ENCODE assay signal across 9 cellular contexts in the genomic region with DNA sequence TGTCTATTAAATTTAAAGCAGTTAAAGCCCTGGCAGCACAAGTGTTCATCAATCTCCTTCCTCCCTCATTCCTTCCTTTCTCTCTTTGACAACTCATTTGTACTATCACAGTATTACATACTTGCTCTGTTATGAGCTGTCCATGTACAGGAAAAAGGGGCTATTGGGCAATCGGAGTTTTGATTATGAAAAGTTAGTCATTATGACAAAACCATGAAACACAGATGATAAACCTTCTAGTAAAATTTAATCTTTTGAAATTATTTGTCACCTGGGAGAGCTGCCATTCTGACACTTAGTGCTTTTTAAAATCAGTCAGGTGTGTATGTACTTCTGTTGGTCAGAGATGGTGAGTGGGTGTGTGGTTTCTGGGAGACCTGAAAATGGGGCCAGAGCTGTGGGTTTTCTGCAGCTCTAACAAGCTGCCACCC. TPM values are rescaled to one million over a fixed set of nuclear protein-coding genes. Genes with fewer than 3 reads are reported as not detected.
DNase-seq lines count a peak whose midpoint lies in the region; ATAC-seq, FAIRE-seq and TF ChIP-seq lines count a peak whose summit lies in the region.
"Had no signal": no experiment of that assay in that cellular context is flagged by ENCODE, and none has a peak within 500 bp of the region (broad histone marks: within the 10 kb centered on the region; RNA-seq: fewer than 3 reads in every experiment).

No MANE protein-coding gene starts in this region.

- H3K9me3 ChIP-seq in K562 (replicated peaks; ENCODE audit: control insufficient read depth, insufficient read depth, low read depth, low read length): no peaks in the 10 kb centered on the region
- H3K9me3 ChIP-seq in suprapubic skin: no peaks in the 10 kb centered on the region

- no peak for TF ChIP-seq RAD21 in K562 (CRISPR knock-in tag; conservative IDR thresholded peaks at IDR 0.05 in 1 of 2, IDR thresholded peaks at IDR 0.05 in 1 of 2)

- intact Hi-C loops in K562 (cut with micrococcal nuclease): no loop called here

- WGBS in K562 (ENCODE audit: insufficient coverage, low coverage, missing lambda C conversion rate): 65% methylated on average over 1 of the region's 1 CpG
- WGBS in suprapubic skin: 39% methylated on average over 1 of the region's 1 CpG

- FAIRE-seq in K562 (lab: Jason Lieb, UNC): no peak

- no peak overlapping the region for H3K9ac ChIP-seq in K562 (ENCODE audit: insufficient read depth in 1 of 2, low read depth in 2 of 2, low read length in 2 of 2)

- H3K27ac ChIP-seq in K562 (ENCODE audit: extremely low read depth, low read depth, low read length): no peak overlapping the region
- no peak overlapping the region for H3K27ac ChIP-seq in suprapubic skin

- POLR2A ChIA-PET in K562 (lab: Yijun Ruan, JAX): no interaction called here

- TF ChIP-seq POLR2A in K562 (conservative IDR thresholded peaks at IDR 0.05): no peak
- no peak for TF ChIP-seq POLR2A in suprapubic skin (IDR thresholded peaks at IDR 0.05)

- no peak overlapping the region for H3K4me3 ChIP-seq in K562
- H3K4me3 ChIP-seq in suprapubic skin: no peak overlapping the region

- no TSS peak for BruUV-seq in K562 (replicated peaks; lab: Mats Ljungman, UMichigan)

- H3K79me2 ChIP-seq in K562 (ENCODE audit: control insufficient read depth, insufficient read depth, low read length): peaks cover 87% of the 10 kb centered on the region

- TF ChIP-seq CTCF in K562 (IDR thresholded peaks at IDR 0.05 in 2 of 3, conservative IDR thresholded peaks at IDR 0.05 in 1 of 3; ENCODE audit: insufficient read depth in 2 of 3, low read depth in 1 of 3, low read length in 3 of 3): no peak
- TF ChIP-seq CTCF in suprapubic skin (IDR thresholded peaks at IDR 0.05): no peak

- peaks cover 60% of the 10 kb centered on the region for H3K4me1 Mint-ChIP-seq in memory B cell

- H2AFZ ChIP-seq in K562 (ENCODE audit: low read depth, low read length): no peak overlapping the region

- peak overlapping the region; percentile 53 for H3K27ac Mint-ChIP-seq in memory B cell

- no peak overlapping the region for H3K4me3 Mint-ChIP-seq in memory B cell

- no peaks in the 10 kb centered on the region for H3K27me3 ChIP-seq in K562 (ENCODE audit: control insufficient read depth in 2 of 2, insufficient read depth in 2 of 2, low read length in 2 of 2)
- no peaks in the 10 kb centered on the region for H3K27me3 ChIP-seq in suprapubic skin

- CTCF ChIA-PET in K562 (lab: Yijun Ruan, JAX; ENCODE audit: low intra/inter-chr PET ratio): no interaction called here

- peak; percentile 11 for DNase-seq in ACHN
- no peak for DNase-seq in K562 (ENCODE audit: extremely low read depth in 1 of 4, low spot score in 3 of 4)
- no peak for DNase-seq in memory B cell (ENCODE audit: low spot score in 2 of 2)
- no peak for DNase-seq in cortex of kidney (lab: John Stamatoyannopoulos, UW)
- DNase-seq in suprapubic skin (ENCODE audit: low spot score in 2 of 2): no peak
- DNase-seq in NCI-H128 (lab: John Stamatoyannopoulos, UW; ENCODE audit: unreplicated experiment): no peak
- DNase-seq: NCI-H1694 treated with DMSO at 0.1 percent for 48 hours had no signal

- H3K9me1 ChIP-seq in K562 (ENCODE audit: control insufficient read depth, insufficient read depth, low read length): peaks cover 6% of the 10 kb centered on the region

- peaks cover 33% of the 10 kb centered on the region for H4K20me1 ChIP-seq in K562 (replicated peaks; ENCODE audit: control insufficient read depth, insufficient read depth, low read length)

- H3K4me1 ChIP-seq in K562 (replicated peaks in 1 of 2; ENCODE audit: control insufficient read depth in 2 of 2, insufficient read depth in 2 of 2, low read length in 2 of 2) (peaks cover 0 to 8% of the 10 kb centered on the region in 2 experiments; a peak in 3 of 5 replicates), suprapubic skin (peaks cover 33% of the 10 kb centered on the region)

- in situ Hi-C loops in ACHN (cut with HindIII; ENCODE audit: low pct_ligation_motif_present, low pct_unique_long_range_greater_than_20kb, low sequenced_read_pairs): no loop called here
- in situ Hi-C loops in K562 (cut with MboI): no loop called here

- H3K9me3 Mint-ChIP-seq in memory B cell: no peaks in the 10 kb centered on the region

- ATAC-seq in HG03378 (IDR thresholded peaks at IDR 0.05; ENCODE audit: unreplicated experiment) (peak; percentile 73), K562 (no peak), memory B cell (ENCODE audit: low read depth) (peak; percentile 42), HG03175 (IDR thresholded peaks at IDR 0.05; ENCODE audit: unreplicated experiment) (no peak)

- no peaks in the 10 kb centered on the region for H3K27me3 Mint-ChIP-seq in memory B cell

- peaks cover 5% of the 10 kb centered on the region for H3K36me3 Mint-ChIP-seq in memory B cell

- H3K4me2 ChIP-seq in K562 (ENCODE audit: insufficient read depth, low read length): no peak overlapping the region

- TF ChIP-seq EP300 in K562 (IDR thresholded peaks at IDR 0.05; ENCODE audit: low read length): no peak
- TF ChIP-seq EP300 in suprapubic skin (IDR thresholded peaks at IDR 0.05): no peak

- no peaks in the 10 kb centered on the region for H3K36me3 ChIP-seq in K562 (ENCODE audit: control insufficient read depth, insufficient read depth, low read length)
- no peaks in the 10 kb centered on the region for H3K36me3 ChIP-seq in suprapubic skin

TF ChIP-seq in K562, 482 proteins besides CTCF, POLR2A, EP300 and RAD21 (continues in another document):
- TF ChIP-seq, protein P1, sequence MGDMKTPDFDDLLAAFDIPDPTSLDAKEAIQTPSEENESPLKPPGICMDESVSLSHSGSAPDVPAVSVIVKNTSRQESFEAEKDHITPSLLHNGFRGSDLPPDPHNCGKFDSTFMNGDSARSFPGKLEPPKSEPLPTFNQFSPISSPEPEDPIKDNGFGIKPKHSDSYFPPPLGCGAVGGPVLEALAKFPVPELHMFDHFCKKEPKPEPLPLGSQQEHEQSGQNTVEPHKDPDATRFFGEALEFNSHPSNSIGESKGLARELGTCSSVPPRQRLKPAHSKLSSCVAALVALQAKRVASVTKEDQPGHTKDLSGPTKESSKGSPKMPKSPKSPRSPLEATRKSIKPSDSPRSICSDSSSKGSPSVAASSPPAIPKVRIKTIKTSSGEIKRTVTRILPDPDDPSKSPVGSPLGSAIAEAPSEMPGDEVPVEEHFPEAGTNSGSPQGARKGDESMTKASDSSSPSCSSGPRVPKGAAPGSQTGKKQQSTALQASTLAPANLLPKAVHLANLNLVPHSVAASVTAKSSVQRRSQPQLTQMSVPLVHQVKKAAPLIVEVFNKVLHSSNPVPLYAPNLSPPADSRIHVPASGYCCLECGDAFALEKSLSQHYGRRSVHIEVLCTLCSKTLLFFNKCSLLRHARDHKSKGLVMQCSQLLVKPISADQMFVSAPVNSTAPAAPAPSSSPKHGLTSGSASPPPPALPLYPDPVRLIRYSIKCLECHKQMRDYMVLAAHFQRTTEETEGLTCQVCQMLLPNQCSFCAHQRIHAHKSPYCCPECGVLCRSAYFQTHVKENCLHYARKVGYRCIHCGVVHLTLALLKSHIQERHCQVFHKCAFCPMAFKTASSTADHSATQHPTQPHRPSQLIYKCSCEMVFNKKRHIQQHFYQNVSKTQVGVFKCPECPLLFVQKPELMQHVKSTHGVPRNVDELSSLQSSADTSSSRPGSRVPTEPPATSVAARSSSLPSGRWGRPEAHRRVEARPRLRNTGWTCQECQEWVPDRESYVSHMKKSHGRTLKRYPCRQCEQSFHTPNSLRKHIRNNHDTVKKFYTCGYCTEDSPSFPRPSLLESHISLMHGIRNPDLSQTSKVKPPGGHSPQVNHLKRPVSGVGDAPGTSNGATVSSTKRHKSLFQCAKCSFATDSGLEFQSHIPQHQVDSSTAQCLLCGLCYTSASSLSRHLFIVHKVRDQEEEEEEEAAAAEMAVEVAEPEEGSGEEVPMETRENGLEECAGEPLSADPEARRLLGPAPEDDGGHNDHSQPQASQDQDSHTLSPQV (IDR thresholded peaks at IDR 0.05): no peak
- TF ChIP-seq CEBPG (CRISPR knock-in tag; IDR thresholded peaks at IDR 0.05) (no peak), CEBPG (tag; conservative IDR thresholded peaks at IDR 0.05 in 1 of 2, IDR thresholded peaks at IDR 0.05 in 1 of 2) (peak; percentile 70 to 72), BHLHE40 (IDR thresholded peaks at IDR 0.05; ENCODE audit: low read length) (no peak), ELK1 (CRISPR knock-in tag; IDR thresholded peaks at IDR 0.05) (no peak), SMC3 (conservative IDR thresholded peaks at IDR 0.05; ENCODE audit: insufficient read depth, low read depth, low read length) (no peak), CEBPB (tag; IDR thresholded peaks at IDR 0.05) (peak; percentile 60; the same call in 1 of the 2 replicates), ADNP (tag; IDR thresholded peaks at IDR 0.05) (no peak), MIER1 (IDR thresholded peaks at IDR 0.05; ENCODE audit: low read depth) (no peak)

RNA-seq across cellular contexts. Expression of gene MAP4K4, which starts 39.4 kb away (rescaled TPM):
- total RNA-seq in K562 (2011; cell fraction: chromatin; rRNA removed; ENCODE audit: low replicate concordance): 111 and 172 TPM in 2 replicates
- 52.4 and 63.6 TPM in 2 replicates for total RNA-seq in K562 (2011; cell fraction: nucleolus; rRNA removed)
- total RNA-seq in K562 (2011; cell fraction: nucleoplasm; rRNA removed): 100 and 133 TPM in 2 replicates
- total RNA-seq in K562 (2014; rRNA removed) (48.8 and 50.2 TPM in 2 replicates), K562 (2014; rRNA removed; fragmentation: Illumina TruSeq; extraction: Trizol) (45.7 and 49.1 TPM in 2 replicates), K562 (2015; rRNA removed; fragmentation: Illumina TruSeq; extraction: Trizol) (51.4 and 58.4 TPM in 2 replicates), K562 (2021) (64.1 and 72.8 TPM in 2 replicates), suprapubic skin (10 to 100 TPM; 29.6 to 56.6 (median 38.2) TPM)
- polyA plus RNA-seq in K562 (2011; rRNA removed) (42.4 and 51.4 TPM in 2 replicates), K562 (2014; fragmentation: Illumina TruSeq; extraction: Trizol) (68.8 and 76.4 TPM in 2 replicates), K562 (2014; fragmentation: Nextera tagmentation; extraction: Ambion mirVana) (1 to 10 TPM; 7.6 to 7.8 TPM), K562 (2014; rRNA removed) (44.5 and 50.6 TPM in 2 replicates)
- 26.1 and 28.9 TPM in 2 replicates for polyA plus RNA-seq in K562 (2011; cell fraction: cytosol; rRNA removed)
- 96.3 and 105 TPM in 2 replicates for polyA plus RNA-seq in K562 (2011; cell fraction: nucleus; rRNA removed)
- polyA plus RNA-seq in K562 (2012): 42.4 and 73.8 TPM in 2 replicates
- 93.2 and 93.9 TPM in 2 replicates for polyA minus RNA-seq in K562 (2011; rRNA and poly(A)+ RNA removed)
- 37.0 and 44.3 TPM in 2 replicates for polyA minus RNA-seq in K562 (2011; cell fraction: cytosol; rRNA and poly(A)+ RNA removed)
- 83.3 and 132 TPM in 2 replicates for polyA minus RNA-seq in K562 (2011; cell fraction: nucleus; rRNA and poly(A)+ RNA removed)

Comparison
In these comparisons a context has a peak if more than half of its experiments do, and no peak if none do; other contexts are left out.
1. ATAC-seq: peak in HG03378 (single experiment) and memory B cell (single experiment); none in K562 (single experiment) and HG03175 (single experiment).